ENCODE assay signal across 8 cellular contexts in the genomic region with DNA sequence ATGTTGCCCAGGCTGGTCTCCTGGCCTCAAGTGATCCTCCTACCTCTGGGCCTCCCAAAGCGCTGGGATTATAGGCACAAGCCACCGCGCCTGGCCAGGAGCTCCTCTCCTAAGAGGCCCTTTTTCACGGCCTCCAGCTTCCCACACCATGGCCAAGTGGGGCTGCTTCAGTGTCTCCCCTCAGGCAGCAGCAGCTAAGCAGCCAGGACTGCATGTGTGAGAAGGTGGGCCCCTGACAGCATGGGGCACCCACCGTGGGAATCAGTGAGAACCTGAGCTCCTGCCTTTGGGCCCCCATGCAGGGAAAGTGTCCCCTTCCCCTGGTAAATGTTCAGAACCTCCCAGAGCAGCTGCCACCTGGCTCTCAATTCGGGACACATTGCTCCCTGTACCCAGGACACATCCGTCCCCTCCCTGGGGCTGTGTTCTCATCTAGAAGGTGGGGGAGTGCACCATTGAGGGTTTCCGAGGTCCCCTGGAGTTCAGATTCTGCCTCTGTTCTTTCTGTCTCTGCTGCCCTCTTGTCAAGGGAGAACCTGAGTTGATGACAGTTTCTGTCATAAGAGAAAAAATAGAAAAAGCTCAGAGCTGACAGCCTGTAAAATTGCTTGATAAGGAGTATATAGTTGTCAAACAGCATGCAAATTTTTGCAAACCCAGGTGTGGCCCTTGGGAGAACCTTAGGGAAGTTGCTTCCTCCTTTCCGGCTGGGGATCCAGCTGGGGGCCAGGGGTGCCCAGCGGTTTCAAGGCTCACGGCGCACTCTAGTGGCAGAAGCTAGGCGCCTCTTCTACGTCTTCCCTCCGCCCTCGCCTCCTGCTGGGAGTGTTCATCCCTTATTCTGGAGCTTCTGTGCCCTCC. TPM values are rescaled to one million over a fixed set of nuclear protein-coding genes. Genes with fewer than 3 reads are reported as not detected.
DNase-seq lines count a peak whose midpoint lies in the region; ATAC-seq lines count a peak whose summit lies in the region.

No MANE protein-coding gene starts in this region.

- ATAC-seq in HG02642 (IDR thresholded peaks at IDR 0.05; ENCODE audit: poor library complexity, unreplicated experiment), result no peak

- H3K36me3 Mint-ChIP-seq in activated CD4-positive, alpha-beta T cell treated with anti-CD3 and anti-CD28 coated beads, Interleukin-2, amount 10 ng/mL, durations not matched to agents 24 days and 14 days (ENCODE audit: low read depth), result no peaks in the 10 kb centered on the region

- H3K4me3 Mint-ChIP-seq in activated CD4-positive, alpha-beta T cell treated with anti-CD3 and anti-CD28 coated beads, Interleukin-2, amount 10 ng/mL, durations not matched to agents 24 days and 14 days, result no peak overlapping the region

- H3K27me3 Mint-ChIP-seq in activated CD4-positive, alpha-beta T cell treated with anti-CD3 and anti-CD28 coated beads, Interleukin-2, amount 10 ng/mL, durations not matched to agents 24 days and 14 days, result no peaks in the 10 kb centered on the region

- DNase-seq in NK-92 treated with Interleukin-12 subunit alpha and Interleukin-12 subunit beta, amount 100 ng/mL, for 24 hours (lab: John Stamatoyannopoulos, UW), result peak; percentile 26
- DNase-seq in NK-92 (lab: John Stamatoyannopoulos, UW; ENCODE audit: unreplicated experiment), result no peak
- DNase-seq in NCI-H345 treated with DMSO at 0.1 percent for 48 hours (lab: John Stamatoyannopoulos, UW; ENCODE audit: unreplicated experiment), result peak; percentile 29
- DNase-seq in activated CD4-positive, alpha-beta T cell treated with anti-CD3 and anti-CD28 coated beads, Interleukin-2, amount 10 ng/mL, durations not matched to agents 24 days and 14 days, result peak; percentile 87
- DNase-seq in dedifferentiated amniotic fluid mesenchymal stem cell (ENCODE audit: extremely low spot score), result peak; percentile 44
- DNase-seq in lung microvascular endothelial cell (ENCODE audit: low read depth in 2 of 2), result peak; percentile 59 to 68
- DNase-seq in stimulated activated CD8-positive, alpha-beta memory T cell treated with anti-CD3 and anti-CD28 coated beads, Interleukin-15, amount 100 ng/mL, for 24 hours (ENCODE audit: low read depth), result peak; percentile 21

- no peak overlapping the region for H3K27ac Mint-ChIP-seq in activated CD4-positive, alpha-beta T cell treated with anti-CD3 and anti-CD28 coated beads, Interleukin-2, amount 10 ng/mL, durations not matched to agents 24 days and 14 days

- intact Hi-C loops in activated CD4-positive, alpha-beta T cell treated with anti-CD3 and anti-CD28 coated beads, Interleukin-2, amount 10 ng/mL, durations not matched to agents 24 days and 14 days (cut with micrococcal nuclease), result loop anchor here (1.0 to 10.0 kb wide), 3 partner anchors 92 to 490 kb away; no protein-coding TSS in a partner anchor

- no peaks in the 10 kb centered on the region for H3K9me3 Mint-ChIP-seq in activated CD4-positive, alpha-beta T cell treated with anti-CD3 and anti-CD28 coated beads, Interleukin-2, amount 10 ng/mL, durations not matched to agents 24 days and 14 days

- peaks cover 2% of the 10 kb centered on the region for H3K4me1 Mint-ChIP-seq in activated CD4-positive, alpha-beta T cell treated with anti-CD3 and anti-CD28 coated beads, Interleukin-2, amount 10 ng/mL, durations not matched to agents 24 days and 14 days

RNA-seq across cellular contexts. Expression of a gene that starts 29.7 kb away (rescaled TPM):
- total RNA-seq in activated CD4-positive, alpha-beta T cell treated with anti-CD3 and anti-CD28 coated beads, Interleukin-2, amount 10 ng/mL, durations not matched to agents 24 days and 14 days, result 0.17 and 0.23 TPM in 2 replicates
- total RNA-seq in lung microvascular endothelial cell, result not detected in 2 replicates
